In the genomic region with DNA sequence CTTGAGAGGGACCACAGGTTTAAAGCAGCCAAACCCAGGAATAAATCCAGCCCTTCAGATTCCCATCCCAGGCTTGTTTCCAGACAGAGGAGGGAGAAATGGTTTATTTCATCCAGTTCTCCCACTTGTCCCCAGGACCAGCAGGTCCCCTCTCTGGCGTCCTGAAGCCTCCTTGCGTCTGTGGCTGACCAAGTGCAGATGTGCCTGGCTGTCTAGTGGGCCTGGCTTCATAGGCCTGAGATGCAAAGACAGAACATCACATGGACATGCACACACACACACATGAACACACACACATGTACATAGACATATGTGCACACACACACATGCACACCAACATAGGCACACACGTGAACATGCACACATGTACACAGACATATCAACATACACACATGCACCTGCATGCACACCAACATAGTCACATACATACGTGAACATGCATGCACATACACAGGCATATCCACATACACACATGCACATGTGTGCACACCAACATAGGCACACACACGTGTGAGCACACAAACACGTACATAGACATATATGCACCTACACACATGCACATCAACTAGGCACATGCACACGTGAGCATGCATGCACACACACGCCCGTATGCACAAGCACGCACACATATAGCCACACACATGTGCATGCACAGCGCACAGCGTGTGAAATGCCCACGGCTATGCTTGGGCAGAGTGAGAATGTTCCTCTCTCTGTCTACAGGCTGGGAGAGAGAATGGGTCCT, we compare ENCODE assay signal across 25 cellular contexts. TPM values are rescaled to one million over a fixed set of nuclear protein-coding genes. Genes with fewer than 3 reads are reported as not detected.
DNase-seq lines count a peak whose midpoint lies in the region; ATAC-seq, FAIRE-seq and TF ChIP-seq lines count a peak whose summit lies in the region.
"Had no signal": no experiment of that assay in that cellular context is flagged by ENCODE, and none has a peak within 500 bp of the region (broad histone marks: within the 10 kb centered on the region; RNA-seq: fewer than 3 reads in every experiment).

No MANE protein-coding gene starts in this region.

- peak overlapping the region; percentile 79 for H3K18ac ChIP-seq in neuronal stem cell (ENCODE audit: low read length)

- peak overlapping the region; percentile 32 for H3K23ac ChIP-seq in neuronal stem cell (ENCODE audit: low read depth, low read length, poor library complexity)

- H3K79me1 ChIP-seq in neuronal stem cell (ENCODE audit: low read depth, low read length) = no peaks in the 10 kb centered on the region

- intact Hi-C loops in cardiac septum (cut with DNase I) (no loop called here), left ventricle myocardium superior (cut with micrococcal nuclease) (no loop called here)

- peak overlapping the region; percentile 80 for H3K9ac ChIP-seq in neuronal stem cell (ENCODE audit: low read depth, low read length, poor library complexity)
- H3K9ac ChIP-seq: GM23248 had no signal

- H3K27ac ChIP-seq in HEK293 (ENCODE audit: extremely low read depth, low read depth, low read length) = no peak overlapping the region
- no peak overlapping the region for H3K27ac ChIP-seq in neuronal stem cell (replicated peaks; ENCODE audit: low read length)
- no peak overlapping the region for H3K27ac ChIP-seq in coronary artery
- H3K27ac ChIP-seq: C4-2B, GM23248, PC-9, SJSA1 had no signal

- peaks cover 4% of the 10 kb centered on the region for H3K9me3 Mint-ChIP-seq in activated CD4-positive, alpha-beta T cell treated with anti-CD3 and anti-CD28 coated beads, Interleukin-2, amount 10 ng/mL, durations not matched to agents 7 days and 5 days
- H3K9me3 Mint-ChIP-seq: CD8-positive, alpha-beta memory T cell had no signal

- no peak overlapping the region for H4K91ac ChIP-seq in neuronal stem cell (ENCODE audit: low read depth, low read length, poor library complexity)

- H3K27ac Mint-ChIP-seq in activated CD4-positive, alpha-beta T cell treated with anti-CD3 and anti-CD28 coated beads, Interleukin-2, amount 10 ng/mL, durations not matched to agents 7 days and 5 days = no peak overlapping the region
- H3K27ac Mint-ChIP-seq: CD8-positive, alpha-beta memory T cell; IgD-negative memory B cell had no signal

- H3K4ac ChIP-seq in neuronal stem cell (ENCODE audit: low read length) = no peak overlapping the region

- H2BK5ac ChIP-seq in neuronal stem cell (ENCODE audit: low read length) = no peak overlapping the region

- H2BK12ac ChIP-seq in neuronal stem cell (ENCODE audit: low read length) = peak overlapping the region; percentile 0

- peak; percentile 100 for FAIRE-seq in urothelium cell line (lab: Jason Lieb, UNC)
- FAIRE-seq: GM18507 had no signal

- H2AK5ac ChIP-seq in neuronal stem cell (ENCODE audit: low read depth, low read length) = peak overlapping the region; percentile 51

- no peak overlapping the region for H3K4me3 Mint-ChIP-seq in activated CD4-positive, alpha-beta T cell treated with anti-CD3 and anti-CD28 coated beads, Interleukin-2, amount 10 ng/mL, durations not matched to agents 7 days and 5 days
- H3K4me3 Mint-ChIP-seq: CD8-positive, alpha-beta memory T cell; IgD-negative memory B cell had no signal

- POLR2A ChIA-PET in HEK293 (lab: Yijun Ruan, JAX) = no interaction called here
- POLR2A ChIA-PET in activated CD4-positive, alpha-beta T cell treated with anti-CD3 and anti-CD28 coated beads, Interleukin-2, amount 10 ng/mL, durations not matched to agents 7 days and 5 days (lab: Charles Lee) = no interaction called here

- no peak for TF ChIP-seq CTCF in HEK293 (tag by site-specific recombination; IDR thresholded peaks at IDR 0.05)
- TF ChIP-seq CTCF in coronary artery (IDR thresholded peaks at IDR 0.05) = no peak

- CTCF ChIA-PET in HEK293 (lab: Yijun Ruan, JAX) = no interaction called here
- CTCF ChIA-PET in activated CD4-positive, alpha-beta T cell treated with anti-CD3 and anti-CD28 coated beads, Interleukin-2, amount 10 ng/mL, durations not matched to agents 7 days and 5 days (lab: Charles Lee) = no interaction called here

- H3K36me3 Mint-ChIP-seq in activated CD4-positive, alpha-beta T cell treated with anti-CD3 and anti-CD28 coated beads, Interleukin-2, amount 10 ng/mL, durations not matched to agents 7 days and 5 days (ENCODE audit: low read depth) = no peaks in the 10 kb centered on the region
- H3K36me3 Mint-ChIP-seq: CD8-positive, alpha-beta memory T cell; IgD-negative memory B cell had no signal

- H3K4me3 ChIP-seq in HEK293 (ENCODE audit: low read depth, low read length) (no peak overlapping the region), neuronal stem cell (ENCODE audit: low read length in 2 of 2) (peak overlapping the region in 1 of 2 donors; percentile 51), coronary artery (no peak overlapping the region)
- H3K4me3 ChIP-seq: GM23248, HAP-1, PC-9, SJSA1 had no signal

- no peak overlapping the region for H3K4me2 ChIP-seq in neuronal stem cell (ENCODE audit: insufficient read depth, low read length, poor library complexity, severe bottlenecking)
- H3K4me2 ChIP-seq: PC-9 had no signal

- H3K27me3 ChIP-seq in neuronal stem cell (ENCODE audit: control insufficient read depth in 3 of 3, insufficient read depth in 3 of 3, low read depth in 1 of 3, low read length in 3 of 3) = peaks cover 0 to 18% (median 0%) of the 10 kb centered on the region in 3 experiments
- H3K27me3 ChIP-seq: SJSA1 had no signal

- H3K14ac ChIP-seq in neuronal stem cell (ENCODE audit: low read length) = peak overlapping the region; percentile 56

- H3K9me3 ChIP-seq in HEK293 (ENCODE audit: control insufficient read depth, insufficient read depth, low read depth, low read length) (no peaks in the 10 kb centered on the region), neuronal stem cell (replicated peaks in 1 of 2; ENCODE audit: control insufficient read depth in 2 of 2, insufficient read depth in 1 of 2, low read depth in 1 of 2, low read length in 2 of 2) (peaks cover 0 to 6% of the 10 kb centered on the region in 2 donors)
- H3K9me3 ChIP-seq: HAP-1, SJSA1 had no signal

- no peaks in the 10 kb centered on the region for H3K4me1 ChIP-seq in HEK293 (ENCODE audit: control insufficient read depth, insufficient read depth, low read length)
- H3K4me1 ChIP-seq in neuronal stem cell (ENCODE audit: control insufficient read depth in 2 of 2, insufficient read depth in 1 of 2, low read depth in 1 of 2, low read length in 2 of 2) = peaks cover 0 to 3% of the 10 kb centered on the region in 2 donors
- H3K4me1 ChIP-seq: HAP-1, SJSA1 had no signal

- H2BK15ac ChIP-seq in neuronal stem cell (ENCODE audit: low read length) = no peak overlapping the region

- no peak overlapping the region for H2AFZ ChIP-seq in neuronal stem cell (ENCODE audit: low read length)
- H2AFZ ChIP-seq: GM23248, PC-9 had no signal

- H3K4me1 Mint-ChIP-seq in activated CD4-positive, alpha-beta T cell treated with anti-CD3 and anti-CD28 coated beads, Interleukin-2, amount 10 ng/mL, durations not matched to agents 7 days and 5 days = no peaks in the 10 kb centered on the region
- H3K4me1 Mint-ChIP-seq: CD8-positive, alpha-beta memory T cell had no signal

- peak overlapping the region; percentile 23 for H4K8ac ChIP-seq in neuronal stem cell (ENCODE audit: low read depth, low read length)

- DNase-seq in cardiac septum (ENCODE audit: low spot score) (peak; percentile 72), left ventricle myocardium superior (no peak), neuronal stem cell (ENCODE audit: low spot score) (no peak), urothelium cell line (ENCODE audit: low spot score) (no peak), coronary artery (ENCODE audit: low spot score) (no peak)
- DNase-seq in activated CD4-positive, alpha-beta T cell treated with anti-CD3 and anti-CD28 coated beads, Interleukin-2, amount 10 ng/mL, durations not matched to agents 7 days and 5 days = no peak
- DNase-seq: CD8-positive, alpha-beta memory T cell; DND-41; GM23248; NCI-H1048; NCI-H1417; NCI-H1694; NCI-H2029 treated with DMSO at 0.1 percent for 48 hours; NCI-H446 treated with DMSO at 0.1 percent for 48 hours; NCI-H526 treated with DMSO at 0.1 percent for 48 hours; PC-9; Right ventricle myocardium superior had no signal

- H2BK120ac ChIP-seq in neuronal stem cell (ENCODE audit: low read depth, low read length) = no peak overlapping the region

- no peak for ATAC-seq in left ventricle myocardium superior

- H3K36me3 ChIP-seq in HEK293 (ENCODE audit: control insufficient read depth in 2 of 2, insufficient read depth in 1 of 2, low read length in 2 of 2) (no peaks in the 10 kb centered on the region), neuronal stem cell (replicated peaks in 1 of 2; ENCODE audit: control insufficient read depth in 2 of 2, insufficient read depth in 2 of 2, low read length in 2 of 2) (no peaks in the 10 kb centered on the region)
- H3K36me3 ChIP-seq: HAP-1, SJSA1 had no signal

- H3K27me3 Mint-ChIP-seq in activated CD4-positive, alpha-beta T cell treated with anti-CD3 and anti-CD28 coated beads, Interleukin-2, amount 10 ng/mL, durations not matched to agents 7 days and 5 days = no peaks in the 10 kb centered on the region

- no CpG with 5 or more reads among the region's 13 CpGs for WGBS in neuronal stem cell (ENCODE audit: extremely low coverage in 2 of 2, insufficient read length in 2 of 2, insufficient replicate concordance in 1 of 2), 2 donors

TF ChIP-seq in HEK293, 187 proteins besides CTCF, POLR2A, EP300 and RAD21 (continues in another document):
- TF ChIP-seq ZNF18 (tag by site-specific recombination; IDR thresholded peaks at IDR 0.05) (0 out of 2 replicates have a peak, but pooled peaks have one; percentile 19), SETDB1 (IDR thresholded peaks at IDR 0.05; ENCODE audit: insufficient read length, low read length) (no peak), ZNF623 (tag by site-specific recombination; IDR thresholded peaks at IDR 0.05) (no peak)

RNA-seq across cellular contexts. Expression of gene FOXL3, which starts 10.7 kb away (rescaled TPM):
- total RNA-seq in cardiac septum (not detected), left ventricle myocardium superior (not detected)
- polyA plus RNA-seq in neuronal stem cell (2013, experiment 1 of 2) = not detected
- polyA plus RNA-seq in neuronal stem cell (2013, experiment 2 of 2) = not detected
- not detected for total RNA-seq in activated CD4-positive, alpha-beta T cell treated with anti-CD3 and anti-CD28 coated beads, Interleukin-2, amount 10 ng/mL, durations not matched to agents 7 days and 5 days
- total RNA-seq: A172; CD8-positive, alpha-beta memory T cell; GM23248; PC-9; Right ventricle myocardium superior; RPMI7951; SJSA1 had no signal
- polyA plus RNA-seq: CD8-positive, alpha-beta memory T cell; GM23248; IgD-negative memory B cell had no signal
